Comparison of ENCODE assay signal across 19 cellular contexts in genomic region chr9:37417252-37417803, GRCh38. TPM values are rescaled to one million over a fixed set of nuclear protein-coding genes. Genes with fewer than 3 reads are reported as not detected.
DNase-seq lines count a peak whose midpoint lies in the region; ATAC-seq, FAIRE-seq and TF ChIP-seq lines count a peak whose summit lies in the region.
"Had no signal": no experiment of that assay in that cellular context is flagged by ENCODE, and none has a peak within 500 bp of the region (broad histone marks: within the 10 kb centered on the region; RNA-seq: fewer than 3 reads in every experiment).

No MANE protein-coding gene starts in this region.

- peak overlapping the region; percentile 72 for H2BK120ac ChIP-seq in neuronal stem cell (ENCODE audit: low read depth, low read length)

- peak overlapping the region; percentile 87 for H2BK12ac ChIP-seq in neuronal stem cell (ENCODE audit: low read length)

- H3K23ac ChIP-seq in neuronal stem cell (ENCODE audit: low read depth, low read length, poor library complexity) = no peak overlapping the region

- no TSS peak for BruUV-seq in K562 (replicated peaks; lab: Mats Ljungman, UMichigan)

- CTCF ChIA-PET in K562 (lab: Yijun Ruan, JAX; ENCODE audit: low intra/inter-chr PET ratio) = no interaction called here

- H3K9me1 ChIP-seq in K562 (ENCODE audit: control insufficient read depth, insufficient read depth, low read length) = no peaks in the 10 kb centered on the region

- H2BK15ac ChIP-seq in neuronal stem cell (ENCODE audit: low read length) = peak overlapping the region; percentile 98

- intact Hi-C loops in K562 (cut with micrococcal nuclease) = no loop called here

- no peaks in the 10 kb centered on the region for H4K20me1 ChIP-seq in K562 (replicated peaks; ENCODE audit: control insufficient read depth, insufficient read depth, low read length)

- H3K4ac ChIP-seq in neuronal stem cell (ENCODE audit: low read length) = no peak overlapping the region

- no peak for TF ChIP-seq POLR2A in GM12891 (IDR thresholded peaks at IDR 0.05; ENCODE audit: low read depth, low read length)
- TF ChIP-seq POLR2A in K562 (conservative IDR thresholded peaks at IDR 0.05) = no peak

- peak overlapping the region; percentile 89 for H4K91ac ChIP-seq in neuronal stem cell (ENCODE audit: low read depth, low read length, poor library complexity)

- H3K79me2 ChIP-seq in K562 (ENCODE audit: control insufficient read depth, insufficient read depth, low read length) = peaks cover 6% of the 10 kb centered on the region; the same call in 2 of the 3 replicates

- WGBS in K562 (ENCODE audit: insufficient coverage, low coverage, missing lambda C conversion rate) = 48% methylated on average over 9 of the region's 9 CpGs
- no CpG with 5 or more reads among the region's 9 CpGs for WGBS in neuronal stem cell (ENCODE audit: extremely low coverage in 2 of 2, insufficient read length in 2 of 2, insufficient replicate concordance in 1 of 2), 2 donors

- peak overlapping the region; percentile 82 for H3K18ac ChIP-seq in neuronal stem cell (ENCODE audit: low read length)

- in situ Hi-C loops in K562 (cut with MboI) = no loop called here

- DNase-seq in GM12891 (ENCODE audit: insufficient read length, low spot score) (no peak), K562 (ENCODE audit: extremely low read depth in 1 of 4, low spot score in 3 of 4) (no peak), neuronal stem cell (ENCODE audit: low spot score) (no peak), kidney tubule cell (ENCODE audit: low spot score) (no peak), DMS53 treated with DMSO at 0.1 percent for 48 hours (lab: John Stamatoyannopoulos, UW; ENCODE audit: unreplicated experiment) (no peak)
- DNase-seq: BE2C; CD4-positive, alpha-beta T cell; GM23248; KG1; NCI-H1048; NCI-H1436 treated with DMSO at 0.1 percent for 48 hours; NCI-H2081 treated with DMSO at 0.1 percent for 48 hours; SHP77 had no signal

- no peaks in the 10 kb centered on the region for H3K79me1 ChIP-seq in neuronal stem cell (ENCODE audit: low read depth, low read length)

- H3K9ac ChIP-seq in K562 (ENCODE audit: insufficient read depth in 1 of 2, low read depth in 2 of 2, low read length in 2 of 2) (no peak overlapping the region; a peak in 1 of 4 replicates), neuronal stem cell (ENCODE audit: low read depth, low read length, poor library complexity) (no peak overlapping the region)
- H3K9ac ChIP-seq: GM23248 had no signal

- H3K4me1 ChIP-seq in K562 (replicated peaks in 1 of 2; ENCODE audit: control insufficient read depth in 2 of 2, insufficient read depth in 2 of 2, low read length in 2 of 2) (peaks cover 10 to 14% of the 10 kb centered on the region in 2 experiments), neuronal stem cell (ENCODE audit: control insufficient read depth in 2 of 2, insufficient read depth in 1 of 2, low read depth in 1 of 2, low read length in 2 of 2) (peaks cover 13 to 31% of the 10 kb centered on the region in 2 donors)

- FAIRE-seq in GM12891 (lab: Jason Lieb, UNC) (peak; percentile 38), K562 (lab: Jason Lieb, UNC) (no peak)

- H3K14ac ChIP-seq in neuronal stem cell (ENCODE audit: low read length) = no peak overlapping the region

- H2AFZ ChIP-seq in K562 (ENCODE audit: low read depth, low read length) (no peak overlapping the region), neuronal stem cell (ENCODE audit: low read length) (no peak overlapping the region)
- H2AFZ ChIP-seq: GM23248 had no signal

- TF ChIP-seq EP300 in K562 (IDR thresholded peaks at IDR 0.05; ENCODE audit: low read length) = no peak

- H3K4me2 ChIP-seq in K562 (ENCODE audit: insufficient read depth, low read length) (no peak overlapping the region), neuronal stem cell (ENCODE audit: insufficient read depth, low read length, poor library complexity, severe bottlenecking) (no peak overlapping the region)

- H3K9me3 ChIP-seq in K562 (replicated peaks; ENCODE audit: control insufficient read depth, insufficient read depth, low read depth, low read length) (no peaks in the 10 kb centered on the region), neuronal stem cell (replicated peaks in 1 of 2; ENCODE audit: control insufficient read depth in 2 of 2, insufficient read depth in 1 of 2, low read depth in 1 of 2, low read length in 2 of 2) (no peaks in the 10 kb centered on the region)
- H3K9me3 ChIP-seq: BE2C, Caco-2 had no signal

- TF ChIP-seq RAD21 in K562 (CRISPR knock-in tag; conservative IDR thresholded peaks at IDR 0.05 in 1 of 2, IDR thresholded peaks at IDR 0.05 in 1 of 2) = no peak

- no peak overlapping the region for H3K4me3 ChIP-seq in K562
- no peak overlapping the region for H3K4me3 ChIP-seq in neuronal stem cell (ENCODE audit: low read length in 2 of 2)
- H3K4me3 ChIP-seq: GM23248, SK-N-MC had no signal

- TF ChIP-seq CTCF in 22Rv1 (IDR thresholded peaks at IDR 0.05) = no peak
- 0 out of 6 replicates have a peak, but pooled peaks of 1 of the 3 experiments have one; percentile 2 for TF ChIP-seq CTCF in K562 (IDR thresholded peaks at IDR 0.05 in 2 of 3, conservative IDR thresholded peaks at IDR 0.05 in 1 of 3; ENCODE audit: insufficient read depth in 2 of 3, low read depth in 1 of 3, low read length in 3 of 3)

- peak overlapping the region; percentile 97 for H2AK5ac ChIP-seq in neuronal stem cell (ENCODE audit: low read depth, low read length)

- H3K27ac ChIP-seq in 22Rv1 (peak overlapping the region; percentile 71), K562 (ENCODE audit: extremely low read depth, low read depth, low read length) (no peak overlapping the region), neuronal stem cell (replicated peaks; ENCODE audit: low read length) (no peak overlapping the region)
- H3K27ac ChIP-seq: GM23248, SK-N-MC had no signal

- POLR2A ChIA-PET in K562 (lab: Yijun Ruan, JAX) = no interaction called here

- no peak overlapping the region for H4K8ac ChIP-seq in neuronal stem cell (ENCODE audit: low read depth, low read length)

- H3K27me3 ChIP-seq in K562 (ENCODE audit: control insufficient read depth in 2 of 2, insufficient read depth in 2 of 2, low read length in 2 of 2) = no peaks in the 10 kb centered on the region
- H3K27me3 ChIP-seq in neuronal stem cell (ENCODE audit: control insufficient read depth in 3 of 3, insufficient read depth in 3 of 3, low read depth in 1 of 3, low read length in 3 of 3) = no peaks in the 10 kb centered on the region
- H3K27me3 ChIP-seq: BE2C had no signal

- peak overlapping the region; percentile 92 for H2BK5ac ChIP-seq in neuronal stem cell (ENCODE audit: low read length)

- ATAC-seq in K562 = no peak
- no peak for ATAC-seq in GM19467 (IDR thresholded peaks at IDR 0.05; ENCODE audit: unreplicated experiment)
- ATAC-seq in HG03439 (IDR thresholded peaks at IDR 0.05; ENCODE audit: unreplicated experiment) = no peak
- ATAC-seq: HCT116 had no signal

- H3K36me3 ChIP-seq in K562 (ENCODE audit: control insufficient read depth, insufficient read depth, low read length) (no peaks in the 10 kb centered on the region), neuronal stem cell (replicated peaks in 1 of 2; ENCODE audit: control insufficient read depth in 2 of 2, insufficient read depth in 2 of 2, low read length in 2 of 2) (no peaks in the 10 kb centered on the region)
- H3K36me3 ChIP-seq: BE2C had no signal

TF ChIP-seq in GM12891, 5 proteins besides CTCF, POLR2A, EP300 and RAD21 (continues in another document):
- no peak for TF ChIP-seq PAX5 (IDR thresholded peaks at IDR 0.05; ENCODE audit: insufficient read depth, low read length, severe bottlenecking)

RNA-seq across cellular contexts. Expression of gene GRHPR, which starts 5.2 kb away (rescaled TPM):
- polyA plus RNA-seq in GM12891 (2012; ENCODE audit: low read depth, missing spikeins) = 156 TPM
- total RNA-seq in K562 (2011; cell fraction: chromatin; rRNA removed; ENCODE audit: low replicate concordance) = 153 and 249 TPM in 2 replicates
- 152 and 167 TPM in 2 replicates for total RNA-seq in K562 (2011; cell fraction: nucleolus; rRNA removed)
- total RNA-seq in K562 (2011; cell fraction: nucleoplasm; rRNA removed) = 169 and 188 TPM in 2 replicates
- total RNA-seq in K562 (2014; rRNA removed) (142 and 188 TPM in 2 replicates), K562 (2014; rRNA removed; fragmentation: Illumina TruSeq; extraction: Trizol) (60.4 and 81.2 TPM in 2 replicates), K562 (2015; rRNA removed; fragmentation: Illumina TruSeq; extraction: Trizol) (124 and 128 TPM in 2 replicates), K562 (2021) (120 TPM in 2 replicates)
- polyA plus RNA-seq in K562 (2011; rRNA removed) (140 and 170 TPM in 2 replicates), K562 (2014; fragmentation: Illumina TruSeq; extraction: Trizol) (108 and 122 TPM in 2 replicates), K562 (2014; fragmentation: Nextera tagmentation; extraction: Ambion mirVana) (10 to 100 TPM; 38.9 to 59.0 TPM), K562 (2014; rRNA removed) (144 and 164 TPM in 2 replicates)
- polyA plus RNA-seq in K562 (2011; cell fraction: cytosol; rRNA removed) = 244 and 362 TPM in 2 replicates
- 198 and 228 TPM in 2 replicates for polyA plus RNA-seq in K562 (2011; cell fraction: nucleus; rRNA removed)
- 125 and 212 TPM in 2 replicates for polyA plus RNA-seq in K562 (2012)
- polyA minus RNA-seq in K562 (2011; rRNA and poly(A)+ RNA removed) = 88.7 and 103 TPM in 2 replicates
- 76.4 and 82.6 TPM in 2 replicates for polyA minus RNA-seq in K562 (2011; cell fraction: cytosol; rRNA and poly(A)+ RNA removed)
- polyA minus RNA-seq in K562 (2011; cell fraction: nucleus; rRNA and poly(A)+ RNA removed) = 75.5 and 95.9 TPM in 2 replicates
- 139 TPM for polyA plus RNA-seq in neuronal stem cell (2013, experiment 1 of 2)
- 138 TPM for polyA plus RNA-seq in neuronal stem cell (2013, experiment 2 of 2)

RNA-seq across cellular contexts. Expression of gene ZBTB5, which starts 47.9 kb away (rescaled TPM):
- 7.9 TPM for polyA plus RNA-seq in GM12891 (2012; ENCODE audit: low read depth, missing spikeins)
- total RNA-seq in K562 (2011; cell fraction: chromatin; rRNA removed; ENCODE audit: low replicate concordance) = 41.8 and 45.3 TPM in 2 replicates
- 38.3 and 44.4 TPM in 2 replicates for total RNA-seq in K562 (2011; cell fraction: nucleolus; rRNA removed)
- 44.4 and 47.6 TPM in 2 replicates for total RNA-seq in K562 (2011; cell fraction: nucleoplasm; rRNA removed)
- 14.8 and 15.1 TPM in 2 replicates for total RNA-seq in K562 (2014; rRNA removed)
- total RNA-seq in K562 (2014; rRNA removed; fragmentation: Illumina TruSeq; extraction: Trizol) = 14.8 and 15.3 TPM in 2 replicates
- 14.4 and 15.5 TPM in 2 replicates for total RNA-seq in K562 (2015; rRNA removed; fragmentation: Illumina TruSeq; extraction: Trizol)
- 16.6 and 18.9 TPM in 2 replicates for total RNA-seq in K562 (2021)
- 43.2 and 46.6 TPM in 2 replicates for polyA plus RNA-seq in K562 (2011; rRNA removed)
- 33.1 and 42.6 TPM in 2 replicates for polyA plus RNA-seq in K562 (2011; cell fraction: cytosol; rRNA removed)
- 43.6 and 54.0 TPM in 2 replicates for polyA plus RNA-seq in K562 (2011; cell fraction: nucleus; rRNA removed)
- 13.7 and 13.8 TPM in 2 replicates for polyA plus RNA-seq in K562 (2012)
- polyA plus RNA-seq in K562 (2014; fragmentation: Illumina TruSeq; extraction: Trizol) = 20.1 and 21.2 TPM in 2 replicates
- polyA plus RNA-seq in K562 (2014; fragmentation: Nextera tagmentation; extraction: Ambion mirVana) = 1 to 10 TPM; 2.3 to 4.7 TPM
- 16.3 and 16.9 TPM in 2 replicates for polyA plus RNA-seq in K562 (2014; rRNA removed)
- polyA minus RNA-seq in K562 (2011; rRNA and poly(A)+ RNA removed) = 43.5 and 52.8 TPM in 2 replicates
- 15.8 and 19.3 TPM in 2 replicates for polyA minus RNA-seq in K562 (2011; cell fraction: cytosol; rRNA and poly(A)+ RNA removed)
- 20.2 and 29.5 TPM in 2 replicates for polyA minus RNA-seq in K562 (2011; cell fraction: nucleus; rRNA and poly(A)+ RNA removed)
- polyA plus RNA-seq in neuronal stem cell (2013, experiment 1 of 2) = 19.2 TPM
- 19.2 TPM for polyA plus RNA-seq in neuronal stem cell (2013, experiment 2 of 2)
